ENCODE assay signal across 8 cellular contexts in genomic region chr5:111756701-111757581, GRCh38. TPM values are rescaled to one million over a fixed set of nuclear protein-coding genes. Genes with fewer than 3 reads are reported as not detected.
DNase-seq lines count a peak whose midpoint lies in the region; ATAC-seq and TF ChIP-seq lines count a peak whose summit lies in the region.

TSS of gene NREP (minus strand) at chr5:111757194. CDS start at chr5:111755772, 1,422 bp downstream.

- peaks cover 14% of the 10 kb centered on the region for H3K4me1 ChIP-seq in hepatocyte (ENCODE audit: insufficient read depth)
- peaks cover 10% of the 10 kb centered on the region for H3K4me1 ChIP-seq in rectal smooth muscle tissue (ENCODE audit: control insufficient read depth, insufficient read depth, low read length)

- H3K9me3 ChIP-seq in hepatocyte (ENCODE audit: low read depth): no peaks in the 10 kb centered on the region

- peak; percentile 55 for ATAC-seq in GM18498 (IDR thresholded peaks at IDR 0.05; ENCODE audit: unreplicated experiment)
- peak; percentile 56 for ATAC-seq in HG02885 (IDR thresholded peaks at IDR 0.05; ENCODE audit: poor library complexity, unreplicated experiment)

- peak within 1 kb of the TSS; percentile 66 for H2AFZ ChIP-seq in hepatocyte

- peak within 1 kb of the TSS; percentile 97 for H3K27ac ChIP-seq in hepatocyte
- peak within 1 kb of the TSS; percentile 86 for H3K27ac ChIP-seq in rectal smooth muscle tissue (ENCODE audit: low read depth, low read length)

- H3K79me2 ChIP-seq in hepatocyte: peaks cover 47% of the 10 kb centered on the region

- in situ Hi-C loops in astrocyte of the cerebellum (cut with HindIII; ENCODE audit: low sequenced_read_pairs): no loop called here
- in situ Hi-C loops in GM13976 (cut with MboI; ENCODE audit: low sequenced_read_pairs, unreplicated experiment): no loop called here

- no peaks in the 10 kb centered on the region for H3K27me3 ChIP-seq in hepatocyte
- H3K27me3 ChIP-seq in rectal smooth muscle tissue (ENCODE audit: control insufficient read depth, insufficient read depth, low read length): no peaks in the 10 kb centered on the region

- H4K20me1 ChIP-seq in hepatocyte (ENCODE audit: insufficient read depth, poor library complexity, severe bottlenecking): no peaks in the 10 kb centered on the region

- H3K4me2 ChIP-seq in hepatocyte: peak within 1 kb of the TSS; percentile 76

- no peaks in the 10 kb centered on the region for H3K9me2 ChIP-seq in hepatocyte (replicated peaks; ENCODE audit: insufficient read depth)

- H3K36me3 ChIP-seq in hepatocyte (replicated peaks; ENCODE audit: insufficient read depth, low read depth): no peaks in the 10 kb centered on the region
- no peaks in the 10 kb centered on the region for H3K36me3 ChIP-seq in rectal smooth muscle tissue (ENCODE audit: control insufficient read depth, insufficient read depth, low read length)

- H3K9ac ChIP-seq in rectal smooth muscle tissue (ENCODE audit: low read length): peak within 1 kb of the TSS; percentile 57

- DNase-seq in NCI-H146 (lab: John Stamatoyannopoulos, UW) (peak; percentile 94), T-helper 1 cell (peak; percentile 20 to 82 (median 45)), astrocyte of the cerebellum (ENCODE audit: low read depth) (peak; percentile 93), hepatocyte (ENCODE audit: low spot score) (peak; percentile 98), GM13976 (ENCODE audit: low spot score) (no peak)

- WGBS in hepatocyte (ENCODE audit: low lambda C conversion rate, missing lambda C conversion rate): under 1% methylated on average over 12 of the region's 19 CpGs

- peak; percentile 49 for TF ChIP-seq CTCF in astrocyte of the cerebellum (IDR thresholded peaks at IDR 0.05; ENCODE audit: low read depth, low read length, missing control alignments)
- TF ChIP-seq CTCF in hepatocyte (IDR thresholded peaks at IDR 0.05; ENCODE audit: poor library complexity): peak; percentile 47
- TF ChIP-seq CTCF in GM13976 (IDR thresholded peaks at IDR 0.05; ENCODE audit: borderline replicate concordance, control extremely low read depth, extremely low read depth, insufficient read depth, missing control alignments): no peak

- H3K4me3 ChIP-seq in astrocyte of the cerebellum (ENCODE audit: low read depth, low read length) (peak within 1 kb of the TSS; percentile 83), hepatocyte (peak within 1 kb of the TSS; percentile 93), rectal smooth muscle tissue (ENCODE audit: low read length) (peak within 1 kb of the TSS; percentile 70)

RNA-seq across cellular contexts. Expression of gene NREP, which starts in this region (rescaled TPM):
- total RNA-seq in hepatocyte: 263 and 294 TPM in 2 replicates
- polyA plus RNA-seq in hepatocyte: 148 and 177 TPM in 2 replicates
